1 cellular context compared by ENCODE assay signal in the genomic region with DNA sequence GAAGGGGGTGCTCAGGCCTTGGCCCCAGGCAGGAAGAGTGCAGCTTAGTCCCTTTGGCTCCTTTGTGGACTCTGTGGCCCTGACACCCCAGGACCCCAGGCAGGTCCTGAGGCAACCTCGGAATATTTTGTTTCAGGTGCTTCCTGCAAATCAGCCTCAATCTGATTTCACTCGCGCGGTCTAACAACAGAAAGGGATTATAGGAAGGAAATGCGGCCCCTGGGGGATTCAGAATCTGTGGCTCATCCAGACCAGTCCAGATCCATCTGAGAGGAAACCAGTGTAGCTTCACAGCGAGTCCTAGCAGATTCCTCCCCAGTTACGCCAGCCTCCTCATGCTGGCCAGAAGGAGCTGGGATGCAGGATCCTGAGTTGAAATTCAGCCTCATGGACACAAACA.
TF ChIP-seq lines count a peak whose summit lies in the region.

No MANE protein-coding gene starts in this region.

TF ChIP-seq in IMR-90, 13 proteins besides CTCF, POLR2A, EP300 and RAD21 (continued from another document):
- TF ChIP-seq USF2 (IDR thresholded peaks at IDR 0.05; ENCODE audit: low read depth, low read length): no peak
